In the genomic region with DNA sequence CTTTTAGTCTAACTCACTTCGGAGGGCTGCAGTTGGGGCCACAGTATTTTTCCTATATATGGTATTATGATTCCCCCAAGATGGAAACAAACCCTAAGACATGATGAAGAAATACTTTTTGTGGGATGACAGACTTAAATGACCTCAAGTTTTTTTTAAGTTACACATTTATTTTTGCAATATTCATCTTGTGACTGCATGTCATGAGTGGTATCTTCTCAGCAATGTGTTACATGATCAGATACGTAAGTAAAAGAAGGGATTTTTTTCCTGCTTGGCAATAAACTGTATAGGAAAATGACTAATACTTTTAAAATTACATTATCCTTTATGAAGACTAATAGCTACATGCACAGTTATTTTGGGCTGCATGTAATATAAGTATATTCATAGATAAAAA, we compare ENCODE assay signal across 10 cellular contexts. TPM values are rescaled to one million over a fixed set of nuclear protein-coding genes. Genes with fewer than 3 reads are reported as not detected.
"Had no signal": no experiment of that assay in that cellular context is flagged by ENCODE, and none has a peak within 500 bp of the region (broad histone marks: within the 10 kb centered on the region; RNA-seq: fewer than 3 reads in every experiment).

No MANE protein-coding gene starts in this region.

- ATAC-seq: HepG2, K562 had no signal

- H3K4me2 ChIP-seq: KMS-11 had no signal

- H3K4me3 ChIP-seq: K562 had no signal

- H3K27ac ChIP-seq: HL-60, KMS-11 had no signal

- DNase-seq: IMR-90, KBM-7, KG1 had no signal

- FAIRE-seq: HepG2, HTR-8/SVneo, K562 had no signal

RNA-seq across cellular contexts. Expression of gene OR13A1, which starts 57.8 kb away (rescaled TPM):
- total RNA-seq: HepG2, HT-29, HT1080, IMR-90 had no signal
